Comparison of ENCODE assay signal across 17 cellular contexts in genomic region chr3:16536996-16537395, GRCh38. TPM values are rescaled to one million over a fixed set of nuclear protein-coding genes. Genes with fewer than 3 reads are reported as not detected.
A peak's percentile ranks its signal among the peaks of the same experiment; 100 is the strongest.
DNase-seq lines count a peak whose midpoint lies in the region; ATAC-seq and TF ChIP-seq lines count a peak whose summit lies in the region.
"Had no signal": no experiment of that assay in that cellular context is flagged by ENCODE, and none has a peak within 500 bp of the region (broad histone marks: within the 10 kb centered on the region; RNA-seq: fewer than 3 reads in every experiment).

No MANE protein-coding gene starts in this region.

- peak overlapping the region; percentile 25 for H3K4me3 Mint-ChIP-seq in Caco-2 (ENCODE audit: unreplicated experiment)
- H3K4me3 Mint-ChIP-seq in activated B cell treated with CpG ODN at 0.5 μM for 24 hours, result no peak overlapping the region
- no peak overlapping the region for H3K4me3 Mint-ChIP-seq in stimulated activated effector memory CD8-positive, alpha-beta T cell treated with anti-CD3 and anti-CD28 coated beads, Interleukin-12 subunit alpha, Interleukin-12 subunit beta, amount 100 ng/mL, for 72 hours
- H3K4me3 Mint-ChIP-seq in effector memory CD8-positive, alpha-beta T cell, result no peak overlapping the region
- H3K4me3 Mint-ChIP-seq: CD4-positive, CD25-positive, alpha-beta regulatory T cell had no signal

- H3K4me1 Mint-ChIP-seq in Caco-2 (ENCODE audit: low read depth, unreplicated experiment) (no peaks in the 10 kb centered on the region), activated B cell treated with CpG ODN at 0.5 μM for 24 hours (peaks cover 6% of the 10 kb centered on the region)
- peaks cover 6% of the 10 kb centered on the region for H3K4me1 Mint-ChIP-seq in stimulated activated effector memory CD8-positive, alpha-beta T cell treated with anti-CD3 and anti-CD28 coated beads, Interleukin-12 subunit alpha, Interleukin-12 subunit beta, amount 100 ng/mL, for 72 hours
- H3K4me1 Mint-ChIP-seq in effector memory CD8-positive, alpha-beta T cell (ENCODE audit: low read depth in 2 of 2), result no peaks in the 10 kb centered on the region

- H3K27me3 Mint-ChIP-seq in Caco-2 (ENCODE audit: insufficient read depth, unreplicated experiment) (peaks cover 15% of the 10 kb centered on the region), activated B cell treated with CpG ODN at 0.5 μM for 24 hours (no peaks in the 10 kb centered on the region)
- H3K27me3 Mint-ChIP-seq in effector memory CD8-positive, alpha-beta T cell, result peaks cover 18 to 29% of the 10 kb centered on the region in 2 donors

- BruUV-seq in Caco-2 (replicated peaks; lab: Mats Ljungman, UMichigan), result no TSS peak

- 97% methylated on average over 2 of the region's 3 CpGs for WGBS in esophagus muscularis mucosa
- 76 to 84% methylated on average over 3 of the region's 3 CpGs for WGBS in sigmoid colon, 2 donors

- DNase-seq in Caco-2, result no peak
- DNase-seq in NCI-H146 (lab: John Stamatoyannopoulos, UW), result peak; percentile 67
- DNase-seq in activated B cell treated with CpG ODN at 0.5 μM for 24 hours, result no peak
- peak; percentile 83 for DNase-seq in esophagus muscularis mucosa (ENCODE audit: extremely low spot score)
- no peak for DNase-seq in sigmoid colon
- DNase-seq in stimulated activated effector memory CD8-positive, alpha-beta T cell treated with anti-CD3 and anti-CD28 coated beads, Interleukin-12 subunit alpha, Interleukin-12 subunit beta, amount 100 ng/mL, for 72 hours (ENCODE audit: low spot score in 2 of 2), result no peak
- DNase-seq in effector memory CD8-positive, alpha-beta T cell, result no peak
- no peak for DNase-seq in putamen (ENCODE audit: low spot score)
- DNase-seq: ACHN; CD4-positive, CD25-positive, alpha-beta regulatory T cell; DMS153; DMS79 treated with DMSO at 0.1 percent for 48 hours; EL; H7; IMR-90 had no signal

- TF ChIP-seq EP300 in esophagus muscularis mucosa (IDR thresholded peaks at IDR 0.05) (no peak), sigmoid colon (IDR thresholded peaks at IDR 0.05) (no peak)

- H3K4me1 ChIP-seq in Caco-2 (no peaks in the 10 kb centered on the region), esophagus muscularis mucosa (no peaks in the 10 kb centered on the region), sigmoid colon (no peaks in the 10 kb centered on the region)

- H3K9me3 ChIP-seq in Caco-2 (no peaks in the 10 kb centered on the region), esophagus muscularis mucosa (no peaks in the 10 kb centered on the region), sigmoid colon (no peaks in the 10 kb centered on the region)
- H3K9me3 ChIP-seq: BLaER1 treated with 17β-estradiol and CSF1 and Interleukin-3, amounts not matched to agents 10 nM and 100 nM had no signal

- intact Hi-C loops in Caco-2 (cut with micrococcal nuclease; ENCODE audit: unreplicated experiment) (no loop called here), activated B cell treated with CpG ODN at 0.5 μM for 24 hours (cut with micrococcal nuclease) (loop anchor here (5.0 kb wide), 1 partner anchor 40 kb away; no protein-coding TSS in a partner anchor), esophagus muscularis mucosa (cut with DNase I) (no loop called here), sigmoid colon (cut with DNase I) (no loop called here)

- ATAC-seq in activated B cell treated with CpG ODN at 0.5 μM for 24 hours (ENCODE audit: low read depth), result no peak
- no peak for ATAC-seq in stimulated activated effector memory CD8-positive, alpha-beta T cell treated with anti-CD3 and anti-CD28 coated beads, Interleukin-12 subunit alpha, Interleukin-12 subunit beta, amount 100 ng/mL, for 72 hours
- ATAC-seq in effector memory CD8-positive, alpha-beta T cell (replicated peaks), result no peak

- TF ChIP-seq CTCF in Caco-2 (IDR thresholded peaks at IDR 0.05; ENCODE audit: insufficient read depth in 1 of 2, low read depth in 1 of 2, low read length in 1 of 2, severe bottlenecking in 1 of 2, unreplicated experiment in 1 of 2), result no peak
- TF ChIP-seq CTCF in activated B cell treated with CpG ODN at 0.5 μM for 24 hours (IDR thresholded peaks at IDR 0.05), result no peak
- no peak for TF ChIP-seq CTCF in esophagus muscularis mucosa (IDR thresholded peaks at IDR 0.05)
- no peak for TF ChIP-seq CTCF in sigmoid colon (IDR thresholded peaks at IDR 0.05)

- no peaks in the 10 kb centered on the region for H3K27me3 ChIP-seq in Caco-2 (replicated peaks; ENCODE audit: control insufficient read depth, insufficient read depth, low read length)
- H3K27me3 ChIP-seq in esophagus muscularis mucosa, result peaks cover 0 to 9% (median 0%) of the 10 kb centered on the region in 4 donors
- no peaks in the 10 kb centered on the region for H3K27me3 ChIP-seq in sigmoid colon
- H3K27me3 ChIP-seq: BLaER1 treated with 17β-estradiol and CSF1 and Interleukin-3, amounts not matched to agents 10 nM and 100 nM had no signal

- H3K4me3 ChIP-seq in Caco-2 (ENCODE audit: low read depth, low read length) (no peak overlapping the region), esophagus muscularis mucosa (no peak overlapping the region), sigmoid colon (no peak overlapping the region)
- H3K4me3 ChIP-seq: BLaER1 treated with 17β-estradiol and CSF1 and Interleukin-3, amounts not matched to agents 10 nM and 100 nM had no signal

- CTCF ChIA-PET in Caco-2 (lab: Charles Lee), result interaction anchor here (1.1 kb wide), 1 partner anchor 246 kb away, joined by 5 read pairs; no protein-coding TSS in a partner anchor
- CTCF ChIA-PET in activated B cell treated with CpG ODN at 0.5 μM for 24 hours (lab: Charles Lee), result interaction anchor here (1.2 to 2.5 kb wide), 2 partner anchors 13 to 246 kb away, joined by 3 to 9 read pairs; no protein-coding TSS in a partner anchor

- no peaks in the 10 kb centered on the region for H3K9me3 Mint-ChIP-seq in Caco-2 (ENCODE audit: unreplicated experiment)
- peaks cover 2% of the 10 kb centered on the region for H3K9me3 Mint-ChIP-seq in activated B cell treated with CpG ODN at 0.5 μM for 24 hours
- no peaks in the 10 kb centered on the region for H3K9me3 Mint-ChIP-seq in stimulated activated effector memory CD8-positive, alpha-beta T cell treated with anti-CD3 and anti-CD28 coated beads, Interleukin-12 subunit alpha, Interleukin-12 subunit beta, amount 100 ng/mL, for 72 hours
- H3K9me3 Mint-ChIP-seq in effector memory CD8-positive, alpha-beta T cell, result no peaks in the 10 kb centered on the region
- H3K9me3 Mint-ChIP-seq: CD4-positive, CD25-positive, alpha-beta regulatory T cell had no signal

- H3K36me3 Mint-ChIP-seq in Caco-2 (ENCODE audit: insufficient read depth, unreplicated experiment), result no peaks in the 10 kb centered on the region
- no peaks in the 10 kb centered on the region for H3K36me3 Mint-ChIP-seq in activated B cell treated with CpG ODN at 0.5 μM for 24 hours (ENCODE audit: low read depth)
- H3K36me3 Mint-ChIP-seq in stimulated activated effector memory CD8-positive, alpha-beta T cell treated with anti-CD3 and anti-CD28 coated beads, Interleukin-12 subunit alpha, Interleukin-12 subunit beta, amount 100 ng/mL, for 72 hours, result no peaks in the 10 kb centered on the region
- peaks cover 3% of the 10 kb centered on the region for H3K36me3 Mint-ChIP-seq in effector memory CD8-positive, alpha-beta T cell (ENCODE audit: insufficient read depth)
- H3K36me3 Mint-ChIP-seq: CD4-positive, CD25-positive, alpha-beta regulatory T cell had no signal

- POLR2A ChIA-PET in Caco-2 (lab: Charles Lee) (no interaction called here), activated B cell treated with CpG ODN at 0.5 μM for 24 hours (lab: Charles Lee) (interaction anchor here (1.5 kb wide), 1 partner anchor 25 kb away, joined by 9 read pairs; no protein-coding TSS in a partner anchor)

- no peak overlapping the region for H3K27ac ChIP-seq in esophagus muscularis mucosa (replicated peaks in 1 of 4)
- no peak overlapping the region for H3K27ac ChIP-seq in sigmoid colon
- H3K27ac ChIP-seq: BLaER1 treated with 17β-estradiol and CSF1 and Interleukin-3, amounts not matched to agents 10 nM and 100 nM had no signal

- TF ChIP-seq POLR2A in esophagus muscularis mucosa (IDR thresholded peaks at IDR 0.05; ENCODE audit: low read depth) (no peak), sigmoid colon (IDR thresholded peaks at IDR 0.05) (no peak)

- H3K27ac Mint-ChIP-seq in Caco-2 (ENCODE audit: unreplicated experiment), result no peak overlapping the region
- peak overlapping the region; percentile 20 for H3K27ac Mint-ChIP-seq in activated B cell treated with CpG ODN at 0.5 μM for 24 hours
- H3K27ac Mint-ChIP-seq in stimulated activated effector memory CD8-positive, alpha-beta T cell treated with anti-CD3 and anti-CD28 coated beads, Interleukin-12 subunit alpha, Interleukin-12 subunit beta, amount 100 ng/mL, for 72 hours, result no peak overlapping the region
- no peak overlapping the region for H3K27ac Mint-ChIP-seq in effector memory CD8-positive, alpha-beta T cell

- H3K36me3 ChIP-seq in Caco-2 (ENCODE audit: control insufficient read depth, insufficient read depth, low read length), result no peaks in the 10 kb centered on the region
- no peaks in the 10 kb centered on the region for H3K36me3 ChIP-seq in esophagus muscularis mucosa
- H3K36me3 ChIP-seq in sigmoid colon, result no peaks in the 10 kb centered on the region
- H3K36me3 ChIP-seq: BLaER1 treated with 17β-estradiol and CSF1 and Interleukin-3, amounts not matched to agents 10 nM and 100 nM had no signal

RNA-seq across cellular contexts. Expression of gene RFTN1, which starts 23.5 kb away (rescaled TPM):
- total RNA-seq in Caco-2 (2022), result 8.3 and 10.2 TPM in 2 replicates
- total RNA-seq in activated B cell treated with CpG ODN at 0.5 μM for 24 hours, result 323 and 365 TPM in 2 replicates
- total RNA-seq in esophagus muscularis mucosa, result 100 to 1,000 TPM in 2 of 4 donors, 10 to 100 TPM in 2; 79.7 to 142 (median 104) TPM
- total RNA-seq in sigmoid colon, result 10 to 100 TPM; 12.1 to 26.0 (median 18.6) TPM
- polyA plus RNA-seq in sigmoid colon, result 10 to 100 TPM; 10.9 to 26.4 (median 22.2) TPM
- total RNA-seq: HT-29 had no signal

Comparison
In these comparisons a context has a peak if more than half of its experiments do, and no peak if none do; other contexts are left out.
1. DNase-seq: peak in NCI-H146 (single experiment) and esophagus muscularis mucosa (single experiment); none in Caco-2 (0 of 2), activated B cell treated with CpG ODN at 0.5 μM for 24 hours (single experiment), sigmoid colon (single experiment), stimulated activated effector memory CD8-positive, alpha-beta T cell treated with anti-CD3 and anti-CD28 coated beads, Interleukin-12 subunit alpha, Interleukin-12 subunit beta, amount 100 ng/mL, for 72 hours (0 of 2), effector memory CD8-positive, alpha-beta T cell (0 of 3) and putamen (single experiment).